In genomic region chr9:32378993-32379729, GRCh38 we compare ENCODE assay signal across 8 cellular contexts.
DNase-seq lines count a peak whose midpoint lies in the region; ATAC-seq and TF ChIP-seq lines count a peak whose summit lies in the region.

No MANE protein-coding gene starts in this region.

- H3K27me3 Mint-ChIP-seq in T-helper 2 cell treated with Interferon-gamma antibody and Interleukin-4, amounts not matched to agents 5 μg/mL and 100 μg/mL, for 36 hours (ENCODE audit: low read depth): peaks cover 30% of the 10 kb centered on the region

- no peaks in the 10 kb centered on the region for H3K9me3 Mint-ChIP-seq in T-helper 2 cell treated with Interferon-gamma antibody and Interleukin-4, amounts not matched to agents 5 μg/mL and 100 μg/mL, for 36 hours

- DNase-seq in CD1c-positive myeloid dendritic cell (ENCODE audit: extremely low spot score): peak; percentile 82
- peak; percentile 77 for DNase-seq in NCI-H146 treated with DMSO at 0.1 percent for 48 hours (lab: John Stamatoyannopoulos, UW; ENCODE audit: unreplicated experiment)
- DNase-seq in T-helper 2 cell treated with Interferon-gamma antibody and Interleukin-4, amounts not matched to agents 5 μg/mL and 100 μg/mL, for 36 hours (ENCODE audit: low spot score): peak; percentile 35
- DNase-seq in choroid plexus epithelial cell (ENCODE audit: low read depth): peak; percentile 92
- peak; percentile 93 for DNase-seq in left kidney (ENCODE audit: low read depth, low spot score)
- DNase-seq in stimulated activated naive CD4-positive, alpha-beta T cell treated with Interleukin-2 at 50 U/mL for 16 hours (lab: John Stamatoyannopoulos, UW): peak; percentile 8

- H3K4me3 ChIP-seq in choroid plexus epithelial cell (ENCODE audit: low read depth, low read length): no peak overlapping the region

- ATAC-seq in GM18517 (IDR thresholded peaks at IDR 0.05; ENCODE audit: unreplicated experiment) (peak; percentile 78), HG02943 (IDR thresholded peaks at IDR 0.05; ENCODE audit: low read depth, unreplicated experiment) (peak; percentile 86)

- peaks cover 17% of the 10 kb centered on the region for H3K4me1 Mint-ChIP-seq in T-helper 2 cell treated with Interferon-gamma antibody and Interleukin-4, amounts not matched to agents 5 μg/mL and 100 μg/mL, for 36 hours (ENCODE audit: low read depth)

- H3K36me3 Mint-ChIP-seq in T-helper 2 cell treated with Interferon-gamma antibody and Interleukin-4, amounts not matched to agents 5 μg/mL and 100 μg/mL, for 36 hours (ENCODE audit: low read depth): no peaks in the 10 kb centered on the region

- peak overlapping the region; percentile 33 for H3K4me3 Mint-ChIP-seq in T-helper 2 cell treated with Interferon-gamma antibody and Interleukin-4, amounts not matched to agents 5 μg/mL and 100 μg/mL, for 36 hours

- TF ChIP-seq CTCF in choroid plexus epithelial cell (conservative IDR thresholded peaks at IDR 0.05; ENCODE audit: low read depth, low read length): peak; percentile 81

- no peak overlapping the region for H3K27ac Mint-ChIP-seq in T-helper 2 cell treated with Interferon-gamma antibody and Interleukin-4, amounts not matched to agents 5 μg/mL and 100 μg/mL, for 36 hours

Comparison
In these comparisons a context has a peak if more than half of its experiments do, and no peak if none do; other contexts are left out.
1. DNase-seq: peak in every context shown above with its lines; median percentile 93 in left kidney; 92 in choroid plexus epithelial cell; 82 in CD1c-positive myeloid dendritic cell; 77 in NCI-H146 treated with DMSO at 0.1 percent for 48 hours; 35 in T-helper 2 cell treated with Interferon-gamma antibody and Interleukin-4, amounts not matched to agents 5 μg/mL and 100 μg/mL, for 36 hours; 8 in stimulated activated naive CD4-positive, alpha-beta T cell treated with Interleukin-2 at 50 U/mL for 16 hours.